Comparison of ENCODE assay signal across 9 cellular contexts in genomic region chr7:28955356-28955722, GRCh38. TPM values are rescaled to one million over a fixed set of nuclear protein-coding genes. Genes with fewer than 3 reads are reported as not detected.
DNase-seq lines count a peak whose midpoint lies in the region; ATAC-seq and TF ChIP-seq lines count a peak whose summit lies in the region.
"Had no signal": no experiment of that assay in that cellular context is flagged by ENCODE, and none has a peak within 500 bp of the region (broad histone marks: within the 10 kb centered on the region; RNA-seq: fewer than 3 reads in every experiment).

No MANE protein-coding gene starts in this region.

- H3K23me2 ChIP-seq in H9 (ENCODE audit: insufficient read length, low read depth, low read length, poor library complexity, severe bottlenecking), result peaks cover 35% of the 10 kb centered on the region

- H2BK20ac ChIP-seq in H9 (ENCODE audit: low read depth, low read length, poor library complexity, severe bottlenecking), result no peak overlapping the region

- H3K9ac ChIP-seq in H9 (ENCODE audit: extremely low read depth, insufficient read length, low read length) (no peak overlapping the region), duodenal mucosa (ENCODE audit: low read depth in 1 of 2, low read length in 2 of 2) (peak overlapping the region; percentile 59 to 79), mucosa of stomach (ENCODE audit: low read length) (peak overlapping the region; percentile 58)

- TF ChIP-seq CTCF in H9 (conservative IDR thresholded peaks at IDR 0.05) (no peak), foreskin keratinocyte (conservative IDR thresholded peaks at IDR 0.05) (no peak)

- H2AK5ac ChIP-seq in H9 (ENCODE audit: insufficient read length, low read length), result no peak overlapping the region

- no peak overlapping the region for H3K4me2 ChIP-seq in H9 (ENCODE audit: insufficient read depth, insufficient read length, low read length)

- H3K9me3 Mint-ChIP-seq in H9, result peaks cover 0 to 7% of the 10 kb centered on the region in 2 experiments; a peak in 1 of 5 replicates

- H3K36me3 ChIP-seq in duodenal mucosa (ENCODE audit: control insufficient read depth in 1 of 2, insufficient read depth in 2 of 2, low read length in 2 of 2), result no peaks in the 10 kb centered on the region
- H3K36me3 ChIP-seq in mucosa of stomach (ENCODE audit: control insufficient read depth, insufficient read depth, low read length), result no peaks in the 10 kb centered on the region

- H3K56ac ChIP-seq in H9 (ENCODE audit: insufficient read length, low read depth, low read length), result no peak overlapping the region

- no peaks in the 10 kb centered on the region for H3K9me3 ChIP-seq in H9 (ENCODE audit: control insufficient read depth, low read depth, low read length)
- no peaks in the 10 kb centered on the region for H3K9me3 ChIP-seq in duodenal mucosa (ENCODE audit: control insufficient read depth in 1 of 2, low read length in 2 of 2)
- H3K9me3 ChIP-seq in mucosa of stomach (ENCODE audit: control insufficient read depth, low read length), result no peaks in the 10 kb centered on the region

- no peak overlapping the region for H4K5ac ChIP-seq in H9 (ENCODE audit: insufficient read length, low read depth, low read length)

- no peak overlapping the region for H2BK15ac ChIP-seq in H9 (ENCODE audit: low read depth, low read length)

- DNase-seq in H9 (peak; percentile 34), superior temporal gyrus (ENCODE audit: extremely low spot score) (no peak), foreskin keratinocyte (no peak)
- DNase-seq: activated effector memory CD4-positive, alpha-beta T cell treated with Interleukin-2 at 50 U/mL for 16 hours had no signal

- no peak overlapping the region for H2AFZ ChIP-seq in H9 (ENCODE audit: low read length)

- peaks cover 0 to 6% (median 2%) of the 10 kb centered on the region in 3 experiments; a peak in 4 of 7 replicates for H3K36me3 Mint-ChIP-seq in H9 (ENCODE audit: insufficient read depth in 1 of 3, low read depth in 3 of 3)

- H4K8ac ChIP-seq in H9 (replicated peaks; ENCODE audit: insufficient read length, low read depth, low read length), result no peak overlapping the region

- H3K27me3 Mint-ChIP-seq in H9 (ENCODE audit: low read depth), result peaks cover 49% of the 10 kb centered on the region

- H3K27ac Mint-ChIP-seq in H9, result peak overlapping the region in 1 of 3 experiments; percentile 32; a peak in 1 of 7 replicates

- H3K27me3 ChIP-seq in H9 (ENCODE audit: insufficient read depth, low read length), result peaks cover 11% of the 10 kb centered on the region; the same call in 1 of the 2 replicates
- peaks cover 6 to 9% of the 10 kb centered on the region in 2 donors for H3K27me3 ChIP-seq in duodenal mucosa (ENCODE audit: control insufficient read depth in 1 of 2, insufficient read depth in 2 of 2, low read length in 2 of 2)
- H3K27me3 ChIP-seq in mucosa of stomach (ENCODE audit: control insufficient read depth, insufficient read depth, low read length), result peaks cover 33% of the 10 kb centered on the region
- H3K27me3 ChIP-seq in foreskin keratinocyte, result peaks cover 98% of the 10 kb centered on the region

- H2BK5ac ChIP-seq in H9 (ENCODE audit: insufficient read length, low read length), result no peak overlapping the region

- no peaks in the 10 kb centered on the region for H3K79me1 ChIP-seq in H9 (ENCODE audit: insufficient read depth, low read depth, low read length, poor library complexity, severe bottlenecking)

- no CpG with 5 or more reads among the region's 22 CpGs for WGBS in H9 (ENCODE audit: extremely low coverage, insufficient read length, low lambda C conversion rate)

- H3K4ac ChIP-seq in H9 (ENCODE audit: low read depth, low read length), result no peak overlapping the region

- no peak overlapping the region for H3K18ac ChIP-seq in H9 (ENCODE audit: insufficient read length, low read depth, low read length)

- H3K4me3 ChIP-seq in duodenal mucosa (ENCODE audit: low read depth in 1 of 2, low read length in 2 of 2) (peak overlapping the region; percentile 64 to 79), mucosa of stomach (ENCODE audit: low read length) (peak overlapping the region; percentile 44)

- no peak overlapping the region for H2BK12ac ChIP-seq in H9 (ENCODE audit: insufficient read length, low read depth, low read length)

- H3T11ph ChIP-seq in H9 (ENCODE audit: low read length), result no peak overlapping the region

- no peaks in the 10 kb centered on the region for H3K79me2 ChIP-seq in H9 (ENCODE audit: insufficient read depth, low read length)

- peak overlapping the region in 1 of 2 experiments; percentile 24; a peak in 1 of 5 replicates for H3K4me3 Mint-ChIP-seq in H9

- H3K4me1 Mint-ChIP-seq in H9, result peaks cover 20 to 24% of the 10 kb centered on the region in 2 experiments

- no peak overlapping the region for H2BK120ac ChIP-seq in H9 (ENCODE audit: low read depth, low read length, poor library complexity, severe bottlenecking)

- ATAC-seq in HG03045 (IDR thresholded peaks at IDR 0.05; ENCODE audit: unreplicated experiment) (no peak), foreskin keratinocyte (no peak)

- H3K27ac ChIP-seq in H9 (ENCODE audit: insufficient read length, low read depth, low read length) (no peak overlapping the region), duodenal mucosa (ENCODE audit: low read depth, low read length) (no peak overlapping the region), temporal lobe (ENCODE audit: low read depth, low read length) (peak overlapping the region; percentile 17), foreskin keratinocyte (no peak overlapping the region)

- no peaks in the 10 kb centered on the region for H4K20me1 ChIP-seq in H9 (ENCODE audit: control insufficient read depth, insufficient read depth, insufficient read length)

- H4K91ac ChIP-seq in H9 (ENCODE audit: insufficient read length, low read depth, low read length), result no peak overlapping the region

- H3K4me1 ChIP-seq in H9 (ENCODE audit: insufficient read depth, low read length) (peaks cover 2% of the 10 kb centered on the region; the same call in 1 of the 2 replicates), duodenal mucosa (ENCODE audit: control insufficient read depth in 1 of 2, insufficient read depth in 2 of 2, low read length in 2 of 2) (peaks cover 23 to 37% of the 10 kb centered on the region in 2 donors), mucosa of stomach (ENCODE audit: control insufficient read depth, insufficient read depth, low read length) (peaks cover 38% of the 10 kb centered on the region), foreskin keratinocyte (no peaks in the 10 kb centered on the region)

- no peak overlapping the region for H3K14ac ChIP-seq in H9 (ENCODE audit: insufficient read depth, low read length)

- no peak overlapping the region for H3K23ac ChIP-seq in H9 (ENCODE audit: insufficient read length, low read depth, low read length)

RNA-seq across cellular contexts. Expression of gene TRIL, which starts 2.8 kb away (rescaled TPM):
- total RNA-seq in H9 (2021) (3.1 and 3.3 TPM in 2 replicates), temporal lobe (13.0 TPM), foreskin keratinocyte (not detected in 2 replicates)
- 0.01 TPM in 1 of 2 replicates, not detected in the other for polyA plus RNA-seq in foreskin keratinocyte
- total RNA-seq: OCI-LY7 had no signal
